ENCODE assay signal across 1 cellular context in the genomic region with DNA sequence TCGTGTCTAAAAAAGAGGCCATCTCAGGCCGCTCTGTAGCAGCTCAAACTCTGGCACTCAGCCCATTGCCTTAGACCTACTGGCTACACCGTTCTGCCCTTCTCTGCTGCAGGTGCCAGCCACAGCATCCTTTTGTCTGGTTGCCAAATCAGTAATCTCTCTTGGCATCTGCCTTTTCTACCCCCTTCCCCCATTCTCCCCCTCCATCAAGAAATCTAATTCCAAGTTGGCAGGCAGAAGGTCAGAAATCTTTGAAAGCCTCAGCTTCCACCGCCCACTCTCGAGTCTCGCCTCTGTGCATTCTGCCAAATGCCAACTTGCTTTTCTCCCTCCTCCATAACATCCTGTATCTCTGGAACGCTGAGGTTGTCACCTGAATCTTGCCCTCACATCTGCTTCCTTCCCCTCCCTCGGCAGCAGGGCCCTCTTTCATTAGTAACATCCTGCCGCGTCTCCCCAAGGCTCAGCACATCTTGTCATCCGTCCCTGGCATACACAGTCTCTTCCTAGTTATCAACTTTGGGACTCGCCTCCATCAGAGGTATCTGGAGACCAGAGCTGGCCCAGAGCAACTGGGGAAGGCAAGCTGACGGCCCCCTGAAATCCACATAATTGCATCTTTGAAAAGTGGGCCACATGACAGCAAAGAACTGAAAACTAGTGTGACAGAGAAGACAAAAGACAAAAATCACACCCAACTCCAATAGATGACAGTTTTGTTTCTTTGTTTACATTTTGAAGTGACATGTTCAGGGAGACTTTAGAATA.
A peak's percentile ranks its signal among the peaks of the same experiment; 100 is the strongest.
TF ChIP-seq lines count a peak whose summit lies in the region.

No MANE protein-coding gene starts in this region.

TF ChIP-seq in SK-N-SH, 30 proteins besides CTCF, POLR2A, EP300 and RAD21 (continued from another document):
- TF ChIP-seq, protein P1, sequence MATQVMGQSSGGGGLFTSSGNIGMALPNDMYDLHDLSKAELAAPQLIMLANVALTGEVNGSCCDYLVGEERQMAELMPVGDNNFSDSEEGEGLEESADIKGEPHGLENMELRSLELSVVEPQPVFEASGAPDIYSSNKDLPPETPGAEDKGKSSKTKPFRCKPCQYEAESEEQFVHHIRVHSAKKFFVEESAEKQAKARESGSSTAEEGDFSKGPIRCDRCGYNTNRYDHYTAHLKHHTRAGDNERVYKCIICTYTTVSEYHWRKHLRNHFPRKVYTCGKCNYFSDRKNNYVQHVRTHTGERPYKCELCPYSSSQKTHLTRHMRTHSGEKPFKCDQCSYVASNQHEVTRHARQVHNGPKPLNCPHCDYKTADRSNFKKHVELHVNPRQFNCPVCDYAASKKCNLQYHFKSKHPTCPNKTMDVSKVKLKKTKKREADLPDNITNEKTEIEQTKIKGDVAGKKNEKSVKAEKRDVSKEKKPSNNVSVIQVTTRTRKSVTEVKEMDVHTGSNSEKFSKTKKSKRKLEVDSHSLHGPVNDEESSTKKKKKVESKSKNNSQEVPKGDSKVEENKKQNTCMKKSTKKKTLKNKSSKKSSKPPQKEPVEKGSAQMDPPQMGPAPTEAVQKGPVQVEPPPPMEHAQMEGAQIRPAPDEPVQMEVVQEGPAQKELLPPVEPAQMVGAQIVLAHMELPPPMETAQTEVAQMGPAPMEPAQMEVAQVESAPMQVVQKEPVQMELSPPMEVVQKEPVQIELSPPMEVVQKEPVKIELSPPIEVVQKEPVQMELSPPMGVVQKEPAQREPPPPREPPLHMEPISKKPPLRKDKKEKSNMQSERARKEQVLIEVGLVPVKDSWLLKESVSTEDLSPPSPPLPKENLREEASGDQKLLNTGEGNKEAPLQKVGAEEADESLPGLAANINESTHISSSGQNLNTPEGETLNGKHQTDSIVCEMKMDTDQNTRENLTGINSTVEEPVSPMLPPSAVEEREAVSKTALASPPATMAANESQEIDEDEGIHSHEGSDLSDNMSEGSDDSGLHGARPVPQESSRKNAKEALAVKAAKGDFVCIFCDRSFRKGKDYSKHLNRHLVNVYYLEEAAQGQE (IDR thresholded peaks at IDR 0.05; ENCODE audit: low read depth, low read length): no peak
- TF ChIP-seq JUND (IDR thresholded peaks at IDR 0.05) (no peak), MXI1 (IDR thresholded peaks at IDR 0.05; ENCODE audit: low read depth, low read length) (no peak), TAF1 (IDR thresholded peaks at IDR 0.05; ENCODE audit: borderline replicate concordance, low read depth, low read length) (no peak), NFIC (IDR thresholded peaks at IDR 0.05; ENCODE audit: borderline replicate concordance) (peak; percentile 77; the same call in 1 of the 2 replicates), SMC3 (IDR thresholded peaks at IDR 0.05; ENCODE audit: low read depth, low read length) (no peak), EZH2phosphoT487 (IDR thresholded peaks at IDR 0.05; ENCODE audit: borderline replicate concordance, low read depth) (no peak), CHD2 (IDR thresholded peaks at IDR 0.05; ENCODE audit: low read length, partially characterized antibody) (no peak), RFX5 (IDR thresholded peaks at IDR 0.05; ENCODE audit: low read length) (no peak), FOSL2 (IDR thresholded peaks at IDR 0.05; ENCODE audit: borderline replicate concordance, low read depth) (no peak), ELF1 (IDR thresholded peaks at IDR 0.05) (no peak)
- TF ChIP-seq, protein P2, sequence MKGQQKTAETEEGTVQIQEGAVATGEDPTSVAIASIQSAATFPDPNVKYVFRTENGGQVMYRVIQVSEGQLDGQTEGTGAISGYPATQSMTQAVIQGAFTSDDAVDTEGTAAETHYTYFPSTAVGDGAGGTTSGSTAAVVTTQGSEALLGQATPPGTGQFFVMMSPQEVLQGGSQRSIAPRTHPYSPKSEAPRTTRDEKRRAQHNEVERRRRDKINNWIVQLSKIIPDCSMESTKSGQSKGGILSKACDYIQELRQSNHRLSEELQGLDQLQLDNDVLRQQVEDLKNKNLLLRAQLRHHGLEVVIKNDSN (IDR thresholded peaks at IDR 0.05; ENCODE audit: borderline replicate concordance, low read depth): no peak
